Comparison of ENCODE assay signal across 22 cellular contexts in the genomic region with DNA sequence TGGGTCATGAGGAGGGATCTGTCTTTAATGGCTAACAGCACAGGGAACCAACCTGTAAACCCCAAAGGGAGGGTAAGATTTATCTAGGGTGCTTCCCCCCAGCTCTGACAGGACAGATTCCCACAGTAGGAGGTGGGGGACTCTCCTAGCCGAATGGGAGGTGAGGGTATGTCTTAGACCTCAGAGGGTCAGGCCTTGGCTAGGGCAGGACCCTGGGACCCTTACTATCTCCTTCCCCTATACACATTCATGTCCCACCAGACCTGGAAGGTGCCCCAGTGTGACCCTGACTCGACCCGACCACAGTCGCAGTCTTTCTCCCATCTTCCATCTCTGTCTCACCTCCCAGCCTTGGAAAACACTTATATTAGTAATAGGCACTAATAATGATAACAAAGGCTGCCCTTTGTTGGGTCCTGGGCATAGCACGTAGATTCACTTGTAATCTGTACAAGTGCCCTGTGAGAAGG. TPM values are rescaled to one million over a fixed set of nuclear protein-coding genes. Genes with fewer than 3 reads are reported as not detected.
A peak's percentile ranks its signal among the peaks of the same experiment; 100 is the strongest.
DNase-seq lines count a peak whose midpoint lies in the region; ATAC-seq and TF ChIP-seq lines count a peak whose summit lies in the region.
"Had no signal": no experiment of that assay in that cellular context is flagged by ENCODE, and none has a peak within 500 bp of the region (broad histone marks: within the 10 kb centered on the region; RNA-seq: fewer than 3 reads in every experiment).

No MANE protein-coding gene starts in this region.

- H3K27me3 ChIP-seq in Loucy (ENCODE audit: insufficient read depth, low read length, poor library complexity, severe bottlenecking) = no peaks in the 10 kb centered on the region
- H3K27me3 ChIP-seq in duodenal mucosa (ENCODE audit: control insufficient read depth in 1 of 2, insufficient read depth in 2 of 2, low read length in 2 of 2) = no peaks in the 10 kb centered on the region
- H3K27me3 ChIP-seq in neural progenitor cell = no peaks in the 10 kb centered on the region
- H3K27me3 ChIP-seq in subcutaneous abdominal adipose tissue (ENCODE audit: control insufficient read depth in 5 of 5, insufficient read depth in 4 of 5, low read length in 5 of 5) = no peaks in the 10 kb centered on the region
- H3K27me3 ChIP-seq: adrenal gland, right atrium auricular region, tibial artery had no signal

- H3K4me1 ChIP-seq in Loucy (ENCODE audit: insufficient read depth, low read length, poor library complexity, severe bottlenecking) (peaks cover 21% of the 10 kb centered on the region), duodenal mucosa (ENCODE audit: control insufficient read depth in 1 of 2, insufficient read depth in 2 of 2, low read length in 2 of 2) (peaks cover 54 to 84% of the 10 kb centered on the region in 2 donors), neural progenitor cell (no peaks in the 10 kb centered on the region), subcutaneous abdominal adipose tissue (ENCODE audit: control insufficient read depth in 5 of 5, insufficient read depth in 5 of 5, low read length in 5 of 5) (peaks cover 0 to 45% (median 41%) of the 10 kb centered on the region in 5 donors)
- H3K4me1 ChIP-seq: adrenal gland, tibial artery had no signal

- no peaks in the 10 kb centered on the region for H3K9me2 ChIP-seq in Loucy (replicated peaks; ENCODE audit: low read depth, low read length)

- H3K79me2 ChIP-seq in Loucy (ENCODE audit: insufficient read depth, low read length) (no peaks in the 10 kb centered on the region), neural progenitor cell (ENCODE audit: low read depth) (no peaks in the 10 kb centered on the region)

- peaks cover 6% of the 10 kb centered on the region for H3K27me3 Mint-ChIP-seq in neural progenitor cell (ENCODE audit: insufficient read depth, low read depth)
- H3K27me3 Mint-ChIP-seq in activated naive CD8-positive, alpha-beta T cell treated with anti-CD3 and anti-CD28 coated beads for 36 hours = no peaks in the 10 kb centered on the region
- peaks cover 14% of the 10 kb centered on the region for H3K27me3 Mint-ChIP-seq in nephron progenitor cell (ENCODE audit: low read depth, poor library complexity)

- no peaks in the 10 kb centered on the region for H4K20me1 ChIP-seq in Loucy (ENCODE audit: insufficient read depth, low read length, poor library complexity, severe bottlenecking)
- no peaks in the 10 kb centered on the region for H4K20me1 ChIP-seq in neural progenitor cell (ENCODE audit: low read depth)

- DNase-seq in neural progenitor cell (ENCODE audit: low spot score) = no peak
- DNase-seq in activated CD4-positive, alpha-beta T cell treated with anti-CD3 and anti-CD28 coated beads, Interleukin-2, amount 50 U/mL, for 4 hours = no peak
- DNase-seq in activated naive CD8-positive, alpha-beta T cell treated with anti-CD3 and anti-CD28 coated beads for 36 hours = no peak
- no peak for DNase-seq in nephron progenitor cell
- DNase-seq: activated CD8-positive, alpha-beta memory T cell treated with anti-CD3 and anti-CD28 coated beads for 24 hours; activated T-cell treated with anti-CD3 and anti-CD28 coated beads, Interleukin-2, amount 50 U/mL, for 24 hours; CD8-positive, alpha-beta memory T cell; cortex of kidney; DMS79 treated with DMSO at 0.1 percent for 48 hours; GOT3; naive B cell; NCI-H1694 treated with DMSO at 0.1 percent for 48 hours; stimulated activated naive CD8-positive, alpha-beta T cell treated with anti-CD3 and anti-CD28 coated beads, Interleukin-15, Interleukin-2, amounts not matched to agents 100 U/mL and 50 U/mL, for 24 hours; tibial artery had no signal

- H3K27ac Mint-ChIP-seq in neural progenitor cell = peak overlapping the region; percentile 52
- no peak overlapping the region for H3K27ac Mint-ChIP-seq in activated naive CD8-positive, alpha-beta T cell treated with anti-CD3 and anti-CD28 coated beads for 36 hours
- no peak overlapping the region for H3K27ac Mint-ChIP-seq in nephron progenitor cell
- H3K27ac Mint-ChIP-seq: activated T-cell treated with anti-CD3 and anti-CD28 coated beads, Interleukin-2, amount 50 U/mL, for 24 hours; CD8-positive, alpha-beta memory T cell; memory B cell; naive B cell; T-helper 1 cell treated with Interleukin-12 subunit alpha and Interleukin-12 subunit beta and Interleukin-4 antibody, amounts not matched to agents 30 μg/mL and 1 μg/mL, for 36 hours had no signal

- H3K27ac ChIP-seq in duodenal mucosa (ENCODE audit: low read depth, low read length) (peak overlapping the region; percentile 53), neural progenitor cell (no peak overlapping the region), subcutaneous abdominal adipose tissue (ENCODE audit: low read depth, low read length) (peak overlapping the region; percentile 42)
- H3K27ac ChIP-seq: right atrium auricular region, tibial artery had no signal

- H3K4me3 ChIP-seq in Loucy (ENCODE audit: low read length, poor library complexity, severe bottlenecking) (no peak overlapping the region), duodenal mucosa (ENCODE audit: low read depth in 1 of 2, low read length in 2 of 2) (peak overlapping the region in 1 of 2 donors; percentile 27), neural progenitor cell (no peak overlapping the region), subcutaneous abdominal adipose tissue (ENCODE audit: low read depth in 1 of 5, low read length in 5 of 5) (no peak overlapping the region)
- H3K4me3 ChIP-seq: adrenal gland, right atrium auricular region, tibial artery had no signal

- H2AFZ ChIP-seq in Loucy (ENCODE audit: low read length) (no peak overlapping the region), neural progenitor cell (replicated peaks) (no peak overlapping the region)

- no peaks in the 10 kb centered on the region for H3F3A ChIP-seq in Loucy (ENCODE audit: low read depth)
- no peaks in the 10 kb centered on the region for H3F3A ChIP-seq in neural progenitor cell (ENCODE audit: low read depth)

- no peaks in the 10 kb centered on the region for H3K9me3 ChIP-seq in Loucy (ENCODE audit: insufficient read depth, low read depth, low read length)
- no peaks in the 10 kb centered on the region for H3K9me3 ChIP-seq in duodenal mucosa (ENCODE audit: control insufficient read depth in 1 of 2, low read length in 2 of 2)
- no peaks in the 10 kb centered on the region for H3K9me3 ChIP-seq in neural progenitor cell (ENCODE audit: low read depth)
- H3K9me3 ChIP-seq in subcutaneous abdominal adipose tissue (ENCODE audit: control insufficient read depth in 5 of 5, low read length in 5 of 5) = no peaks in the 10 kb centered on the region
- H3K9me3 ChIP-seq: adrenal gland, right atrium auricular region, tibial artery had no signal

- peak overlapping the region; percentile 15 for H3K9ac ChIP-seq in Loucy (ENCODE audit: low read depth, low read length, poor library complexity, severe bottlenecking)
- peak overlapping the region; percentile 43 to 77 for H3K9ac ChIP-seq in duodenal mucosa (ENCODE audit: low read depth in 1 of 2, low read length in 2 of 2)
- no peak overlapping the region for H3K9ac ChIP-seq in neural progenitor cell
- peak overlapping the region in 1 of 5 donors; percentile 11 for H3K9ac ChIP-seq in subcutaneous abdominal adipose tissue (ENCODE audit: low read length in 5 of 5)

- no peaks in the 10 kb centered on the region for H3K9me3 Mint-ChIP-seq in neural progenitor cell
- H3K9me3 Mint-ChIP-seq in activated naive CD8-positive, alpha-beta T cell treated with anti-CD3 and anti-CD28 coated beads for 36 hours = no peaks in the 10 kb centered on the region
- H3K9me3 Mint-ChIP-seq in nephron progenitor cell = no peaks in the 10 kb centered on the region
- H3K9me3 Mint-ChIP-seq: activated T-cell treated with anti-CD3 and anti-CD28 coated beads, Interleukin-2, amount 50 U/mL, for 24 hours; CD8-positive, alpha-beta memory T cell; memory B cell; naive B cell; T-helper 1 cell treated with Interleukin-12 subunit alpha and Interleukin-12 subunit beta and Interleukin-4 antibody, amounts not matched to agents 30 μg/mL and 1 μg/mL, for 36 hours had no signal

- no peak for TF ChIP-seq CTCF in Loucy (conservative IDR thresholded peaks at IDR 0.05; ENCODE audit: low read length)
- no peak for TF ChIP-seq CTCF in neural progenitor cell (IDR thresholded peaks at IDR 0.05)
- TF ChIP-seq CTCF in nephron progenitor cell (IDR thresholded peaks at IDR 0.05) = no peak

- H3K36me3 ChIP-seq in Loucy (ENCODE audit: insufficient read depth, low read length) (no peaks in the 10 kb centered on the region), duodenal mucosa (ENCODE audit: control insufficient read depth in 1 of 2, insufficient read depth in 2 of 2, low read length in 2 of 2) (no peaks in the 10 kb centered on the region), neural progenitor cell (no peaks in the 10 kb centered on the region), subcutaneous abdominal adipose tissue (ENCODE audit: control insufficient read depth in 5 of 5, insufficient read depth in 5 of 5, low read length in 5 of 5) (no peaks in the 10 kb centered on the region)
- H3K36me3 ChIP-seq: adrenal gland, right atrium auricular region, tibial artery had no signal

- no peaks in the 10 kb centered on the region for H3K36me3 Mint-ChIP-seq in neural progenitor cell
- H3K36me3 Mint-ChIP-seq in activated naive CD8-positive, alpha-beta T cell treated with anti-CD3 and anti-CD28 coated beads for 36 hours = no peaks in the 10 kb centered on the region
- no peaks in the 10 kb centered on the region for H3K36me3 Mint-ChIP-seq in nephron progenitor cell (ENCODE audit: low read depth)
- H3K36me3 Mint-ChIP-seq: CD8-positive, alpha-beta memory T cell; memory B cell; naive B cell had no signal

- no peak for ATAC-seq in HG02610 (IDR thresholded peaks at IDR 0.05; ENCODE audit: unreplicated experiment)
- ATAC-seq: stimulated activated naive CD8-positive, alpha-beta T cell treated with anti-CD3 and anti-CD28 coated beads, Interleukin-15, Interleukin-2, amounts not matched to agents 100 U/mL and 50 U/mL, for 24 hours had no signal

- H3K4me1 Mint-ChIP-seq in neural progenitor cell = peaks cover 19% of the 10 kb centered on the region
- no peaks in the 10 kb centered on the region for H3K4me1 Mint-ChIP-seq in activated naive CD8-positive, alpha-beta T cell treated with anti-CD3 and anti-CD28 coated beads for 36 hours
- peaks cover 15% of the 10 kb centered on the region for H3K4me1 Mint-ChIP-seq in nephron progenitor cell
- H3K4me1 Mint-ChIP-seq: CD8-positive, alpha-beta memory T cell; memory B cell; naive B cell had no signal

- no peak overlapping the region for H3K4me3 Mint-ChIP-seq in neural progenitor cell
- no peak overlapping the region for H3K4me3 Mint-ChIP-seq in activated naive CD8-positive, alpha-beta T cell treated with anti-CD3 and anti-CD28 coated beads for 36 hours
- H3K4me3 Mint-ChIP-seq in nephron progenitor cell = no peak overlapping the region
- H3K4me3 Mint-ChIP-seq: activated T-cell treated with anti-CD3 and anti-CD28 coated beads, Interleukin-2, amount 50 U/mL, for 24 hours; CD8-positive, alpha-beta memory T cell; memory B cell; naive B cell; T-helper 1 cell treated with Interleukin-12 subunit alpha and Interleukin-12 subunit beta and Interleukin-4 antibody, amounts not matched to agents 30 μg/mL and 1 μg/mL, for 36 hours had no signal

- H3K4me2 ChIP-seq in Loucy (ENCODE audit: low read depth, low read length, poor library complexity, severe bottlenecking) (peak overlapping the region; percentile 4), neural progenitor cell (no peak overlapping the region)

RNA-seq across cellular contexts. Expression of a gene that starts 36.8 kb away (rescaled TPM):
- total RNA-seq in neural progenitor cell (ENCODE audit: low replicate concordance) = 49.6 and 78.6 TPM in 2 replicates
- total RNA-seq in activated naive CD8-positive, alpha-beta T cell treated with anti-CD3 and anti-CD28 coated beads for 36 hours = 10 to 100 TPM; 51.9 to 54.7 TPM
